Comparison of ENCODE assay signal across 1 cellular context in genomic region chr1:200774311-200774710, GRCh38.
TF ChIP-seq lines count a peak whose summit lies in the region.

No MANE protein-coding gene starts in this region.

TF ChIP-seq in GM12878, 131 proteins besides CTCF, POLR2A, EP300 and RAD21 (continued from another document):
- no peak for TF ChIP-seq CREB1 (IDR thresholded peaks at IDR 0.05; ENCODE audit: low read depth)
- 0 out of 2 replicates have a peak, but pooled peaks have one; percentile 1 for TF ChIP-seq NFIC (IDR thresholded peaks at IDR 0.05; ENCODE audit: low read depth, low read length)
- TF ChIP-seq NRF1 (conservative IDR thresholded peaks at IDR 0.05; ENCODE audit: low read depth, low read length): no peak
